In the genomic region with DNA sequence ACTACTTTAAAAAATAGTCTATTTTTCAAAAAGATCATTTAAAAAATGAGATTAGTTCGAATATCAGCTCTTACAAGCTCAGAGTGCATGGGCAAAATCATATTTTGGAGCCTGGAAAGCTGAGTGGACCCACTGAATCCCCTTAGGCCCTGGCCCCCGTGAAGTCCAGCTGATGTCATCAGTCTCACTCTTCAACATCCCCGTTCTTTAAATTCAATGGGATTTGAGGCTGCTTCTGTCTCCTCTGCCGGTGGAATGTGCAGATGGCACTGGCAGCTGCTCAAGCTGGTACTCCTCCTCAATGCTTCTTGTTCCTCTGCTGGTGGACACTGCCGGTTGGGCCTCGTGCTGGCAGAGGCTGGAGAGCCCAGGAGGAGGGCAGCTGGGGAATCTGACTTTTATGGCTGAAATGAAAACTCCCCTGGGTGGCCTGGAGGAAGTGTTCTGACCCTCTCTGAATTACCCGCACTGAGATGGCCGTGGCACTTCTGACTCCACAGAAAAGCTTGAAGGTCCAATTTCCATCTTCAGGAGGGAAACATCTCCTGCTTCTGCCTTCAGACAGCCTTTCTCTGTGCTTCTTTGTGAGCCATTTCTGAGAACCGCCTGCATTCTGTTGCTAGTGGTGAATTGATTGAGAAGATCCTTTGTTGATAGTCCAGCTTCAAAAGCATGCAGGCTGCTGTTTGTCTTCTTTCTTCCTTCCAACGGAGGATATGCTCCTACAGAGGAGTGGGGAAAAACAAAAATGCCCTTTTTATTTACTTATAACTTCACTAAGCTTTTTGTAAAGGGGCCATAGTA, we compare ENCODE assay signal across 14 cellular contexts.
A peak's percentile ranks its signal among the peaks of the same experiment; 100 is the strongest.
DNase-seq lines count a peak whose midpoint lies in the region; ATAC-seq and TF ChIP-seq lines count a peak whose summit lies in the region.
"Had no signal": no experiment of that assay in that cellular context is flagged by ENCODE, and none has a peak within 500 bp of the region (broad histone marks: within the 10 kb centered on the region; RNA-seq: fewer than 3 reads in every experiment).

No MANE protein-coding gene starts in this region.

- no peak for TF ChIP-seq EP300 in tibial nerve (IDR thresholded peaks at IDR 0.05)

- H3K4me3 ChIP-seq in OCI-LY7 (ENCODE audit: low read depth, low read length, poor library complexity, severe bottlenecking) (no peak overlapping the region), tibial nerve (no peak overlapping the region)
- H3K4me3 ChIP-seq: heart left ventricle had no signal

- WGBS in tibial nerve, 2 donors = 41 to 50% methylated on average over 10 of the region's 10 CpGs

- H3K4me1 Mint-ChIP-seq in neural crest cell = peaks cover 55% of the 10 kb centered on the region
- H3K4me1 Mint-ChIP-seq: mesothelial cell of epicardium; stimulated activated memory B cell treated with anti-CD40 and anti-IgM and Interleukin-4, amounts not matched to agents 10 μg/mL and 1 μg/mL and 100 μg/mL, for 72 hours had no signal

- no peaks in the 10 kb centered on the region; the same call in 1 of the 2 replicates for H4K20me1 ChIP-seq in OCI-LY7 (ENCODE audit: insufficient read depth, low read length)

- TF ChIP-seq CTCF in neural crest cell (conservative IDR thresholded peaks at IDR 0.05) = no peak
- no peak for TF ChIP-seq CTCF in OCI-LY7 (conservative IDR thresholded peaks at IDR 0.05; ENCODE audit: low read length)
- no peak for TF ChIP-seq CTCF in tibial nerve (IDR thresholded peaks at IDR 0.05)

- H3K36me3 Mint-ChIP-seq in neural crest cell (ENCODE audit: low read depth) = no peaks in the 10 kb centered on the region
- H3K36me3 Mint-ChIP-seq: mesothelial cell of epicardium; stimulated activated memory B cell treated with anti-CD40 and anti-IgM and Interleukin-4, amounts not matched to agents 10 μg/mL and 1 μg/mL and 100 μg/mL, for 72 hours had no signal

- peaks cover 2% of the 10 kb centered on the region for H3K9me3 Mint-ChIP-seq in neural crest cell
- H3K9me3 Mint-ChIP-seq: mesothelial cell of epicardium; stimulated activated memory B cell treated with anti-CD40 and anti-IgM and Interleukin-4, amounts not matched to agents 10 μg/mL and 1 μg/mL and 100 μg/mL, for 72 hours had no signal

- H3K27me3 Mint-ChIP-seq in neural crest cell (ENCODE audit: low read depth) = no peaks in the 10 kb centered on the region
- H3K27me3 Mint-ChIP-seq: stimulated activated memory B cell treated with anti-CD40 and anti-IgM and Interleukin-4, amounts not matched to agents 10 μg/mL and 1 μg/mL and 100 μg/mL, for 72 hours had no signal

- H3K27me3 ChIP-seq in tibial nerve = no peaks in the 10 kb centered on the region
- H3K27me3 ChIP-seq: heart left ventricle had no signal

- no peaks in the 10 kb centered on the region for H3K9me2 ChIP-seq in OCI-LY7 (ENCODE audit: insufficient read depth, low read length)

- no peak for TF ChIP-seq POLR2A in tibial nerve (IDR thresholded peaks at IDR 0.05)

- CTCF ChIA-PET in OCI-LY7 (lab: Charles Lee; ENCODE audit: unreplicated experiment) = no interaction called here

- H3K27ac ChIP-seq in cingulate gyrus (ENCODE audit: low read depth, low read length) (peak overlapping the region; percentile 71), OCI-LY7 (ENCODE audit: low read depth, low read length, poor library complexity, severe bottlenecking) (no peak overlapping the region), tibial nerve (no peak overlapping the region)
- H3K27ac ChIP-seq: heart left ventricle, parathyroid adenoma had no signal

- H3K4me3 Mint-ChIP-seq in neural crest cell = peak overlapping the region; percentile 54
- H3K4me3 Mint-ChIP-seq: activated CD8-positive, alpha-beta T cell treated with anti-CD3 and anti-CD28 coated beads, Interleukin-2, amount 10 ng/mL, durations not matched to agents 7 days and 5 days; mesothelial cell of epicardium; stimulated activated memory B cell treated with anti-CD40 and anti-IgM and Interleukin-4, amounts not matched to agents 10 μg/mL and 1 μg/mL and 100 μg/mL, for 72 hours had no signal

- POLR2A ChIA-PET in OCI-LY7 (lab: Charles Lee) = no interaction called here

- intact Hi-C loops in OCI-LY7 (cut with micrococcal nuclease; ENCODE audit: unreplicated experiment) = no loop called here

- no peak overlapping the region for H3K4me2 ChIP-seq in OCI-LY7 (ENCODE audit: low read length)

- no peaks in the 10 kb centered on the region for H3K36me3 ChIP-seq in OCI-LY7 (ENCODE audit: insufficient read depth, low read length)
- no peaks in the 10 kb centered on the region for H3K36me3 ChIP-seq in tibial nerve
- H3K36me3 ChIP-seq: heart left ventricle had no signal

- DNase-seq in COLO668 (lab: John Stamatoyannopoulos, UW; ENCODE audit: unreplicated experiment) (peak; percentile 19), NCI-H510A (lab: John Stamatoyannopoulos, UW) (peak; percentile 7), neural crest cell (ENCODE audit: low read depth, low spot score) (no peak), OCI-LY7 (ENCODE audit: low spot score) (no peak), tibial nerve (ENCODE audit: low spot score in 2 of 2) (no peak)
- DNase-seq in activated CD4-positive, alpha-beta T cell treated with anti-CD3 and anti-CD28 coated beads, Interleukin-2, amount 50 U/mL, for 4 hours = no peak
- DNase-seq: activated CD8-positive, alpha-beta T cell treated with anti-CD3 and anti-CD28 coated beads, Interleukin-2, amount 10 ng/mL, durations not matched to agents 7 days and 5 days; heart left ventricle; SW 1271 had no signal

- BruUV-seq in OCI-LY7 (replicated peaks; lab: Mats Ljungman, UMichigan) = no TSS peak

- no peak overlapping the region for H2AFZ ChIP-seq in OCI-LY7 (ENCODE audit: low read length)
- H2AFZ ChIP-seq: parathyroid adenoma had no signal

- H3K27ac Mint-ChIP-seq in neural crest cell (ENCODE audit: unreplicated experiment) = peak overlapping the region; percentile 99
- H3K27ac Mint-ChIP-seq: activated CD8-positive, alpha-beta T cell treated with anti-CD3 and anti-CD28 coated beads, Interleukin-2, amount 10 ng/mL, durations not matched to agents 7 days and 5 days; mesothelial cell of epicardium; stimulated activated memory B cell treated with anti-CD40 and anti-IgM and Interleukin-4, amounts not matched to agents 10 μg/mL and 1 μg/mL and 100 μg/mL, for 72 hours had no signal

- no peaks in the 10 kb centered on the region for H3K79me2 ChIP-seq in OCI-LY7 (ENCODE audit: insufficient read depth, low read depth, low read length)
- H3K79me2 ChIP-seq: parathyroid adenoma had no signal

- H3K4me1 ChIP-seq in OCI-LY7 (ENCODE audit: insufficient read depth, low read length, poor library complexity, severe bottlenecking) = no peaks in the 10 kb centered on the region
- H3K4me1 ChIP-seq in tibial nerve = peaks cover 0 to 3% (median 0%) of the 10 kb centered on the region in 4 donors
- H3K4me1 ChIP-seq: heart left ventricle, parathyroid adenoma had no signal

- ATAC-seq in GM21526 (IDR thresholded peaks at IDR 0.05; ENCODE audit: low FRiP score, unreplicated experiment) = no peak
- ATAC-seq: activated CD8-positive, alpha-beta T cell treated with anti-CD3 and anti-CD28 coated beads, Interleukin-2, amount 10 ng/mL, durations not matched to agents 7 days and 5 days; heart left ventricle; stimulated activated memory B cell treated with anti-CD40 and anti-IgM and Interleukin-4, amounts not matched to agents 10 μg/mL and 1 μg/mL and 100 μg/mL, for 72 hours had no signal

- H3K9me3 ChIP-seq in OCI-LY7 (ENCODE audit: low read length) (no peaks in the 10 kb centered on the region), tibial nerve (no peaks in the 10 kb centered on the region)
- H3K9me3 ChIP-seq: heart left ventricle had no signal

Comparison
In these comparisons a context has a peak if more than half of its experiments do, and no peak if none do; other contexts are left out.
1. DNase-seq: peak in COLO668 (single experiment) and NCI-H510A (single experiment); none in neural crest cell (single experiment), activated CD4-positive, alpha-beta T cell treated with anti-CD3 and anti-CD28 coated beads, Interleukin-2, amount 50 U/mL, for 4 hours (0 of 2), OCI-LY7 (single experiment) and tibial nerve (0 of 2).